In genomic region chr19:12782424-12783225, GRCh38 we compare ENCODE assay signal across 8 cellular contexts. TPM values are rescaled to one million over a fixed set of nuclear protein-coding genes. Genes with fewer than 3 reads are reported as not detected.
DNase-seq lines count a peak whose midpoint lies in the region; ATAC-seq and TF ChIP-seq lines count a peak whose summit lies in the region.

No MANE protein-coding gene starts in this region.

- H3K4me3 ChIP-seq in GM12865 (ENCODE audit: low read depth, low read length) (peak overlapping the region; percentile 46), epithelial cell of esophagus (ENCODE audit: low read length) (peak overlapping the region; percentile 43)

- peak; percentile 21 for ATAC-seq in HG03108 (IDR thresholded peaks at IDR 0.05; ENCODE audit: unreplicated experiment)

- DNase-seq in GM12865 (ENCODE audit: low read depth) (peak; percentile 93), NOMO-1 (lab: John Stamatoyannopoulos, UW; ENCODE audit: unreplicated experiment in 2 of 2) (peak; percentile 52 to 70), epithelial cell of esophagus (ENCODE audit: low read depth) (peak; percentile 54), mucosa of gallbladder (ENCODE audit: low spot score) (peak; percentile 83), SKM-1 treated with dmso at 0.1 percent for 144 hours (lab: John Stamatoyannopoulos, UW; ENCODE audit: unreplicated experiment) (no peak)
- peak; percentile 96 for DNase-seq in activated CD8-positive, alpha-beta memory T cell treated with anti-CD3 and anti-CD28 coated beads, Interleukin-2, amount 50 U/mL, for 48 hours
- peak; percentile 71 to 80 for DNase-seq in stimulated activated CD8-positive, alpha-beta memory T cell treated with anti-CD3 and anti-CD28 coated beads, Interleukin-4, amount 100 ng/mL, for 1 hour (ENCODE audit: low read depth in 2 of 2, low spot score in 1 of 2)

- TF ChIP-seq CTCF in GM12865 (IDR thresholded peaks at IDR 0.05; ENCODE audit: insufficient read depth, low read depth, low read length, missing control alignments) (peak; percentile 8), epithelial cell of esophagus (IDR thresholded peaks at IDR 0.05; ENCODE audit: insufficient read depth, low read depth, low read length, missing control alignments) (no peak)

RNA-seq across cellular contexts. Expression of gene HOOK2, which starts 7.3 kb away (rescaled TPM):
- total RNA-seq in mucosa of gallbladder = 128 TPM

RNA-seq across cellular contexts. Expression of gene JUNB, which starts 8.7 kb away (rescaled TPM):
- 119 TPM for total RNA-seq in mucosa of gallbladder

RNA-seq across cellular contexts. Expression of gene PRDX2, which starts 19.0 kb away (rescaled TPM):
- total RNA-seq in mucosa of gallbladder = 319 TPM

RNA-seq across cellular contexts. Expression of gene THSD8, which starts 19.2 kb away (rescaled TPM):
- 4.1 TPM for total RNA-seq in mucosa of gallbladder

RNA-seq across cellular contexts. Expression of gene RNASEH2A, which starts 23.8 kb away (rescaled TPM):
- total RNA-seq in mucosa of gallbladder = 7.3 TPM
